ENCODE assay signal across 23 cellular contexts in the genomic region with DNA sequence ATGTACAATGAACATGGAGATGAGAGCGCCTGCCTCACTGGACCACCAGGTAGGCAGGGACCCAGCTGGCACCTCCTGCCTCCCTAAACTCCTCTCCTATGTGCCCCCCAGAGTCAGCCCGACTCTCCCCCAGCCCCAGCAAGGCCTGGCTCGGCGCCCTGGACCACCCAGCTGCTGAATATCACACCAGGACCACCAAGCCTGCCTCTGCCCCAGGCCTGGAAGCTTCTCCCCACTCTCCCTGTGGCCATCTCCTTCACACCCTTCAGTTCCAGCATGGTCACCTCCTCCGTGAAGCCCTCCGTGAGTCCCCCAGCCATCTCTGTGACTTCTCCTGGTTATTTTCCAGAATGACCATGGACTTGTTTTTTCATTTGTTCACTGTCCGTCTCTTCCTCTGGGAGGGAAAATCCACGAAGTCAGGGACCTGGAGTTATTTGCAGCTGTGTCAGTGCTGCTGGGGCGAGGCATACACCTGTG. TPM values are rescaled to one million over a fixed set of nuclear protein-coding genes. Genes with fewer than 3 reads are reported as not detected.
DNase-seq lines count a peak whose midpoint lies in the region; ATAC-seq and TF ChIP-seq lines count a peak whose summit lies in the region.
"Had no signal": no experiment of that assay in that cellular context is flagged by ENCODE, and none has a peak within 500 bp of the region (broad histone marks: within the 10 kb centered on the region; RNA-seq: fewer than 3 reads in every experiment).

No MANE protein-coding gene starts in this region.

- no peaks in the 10 kb centered on the region for H3K36me3 Mint-ChIP-seq in CD4-positive, alpha-beta T cell (ENCODE audit: low read depth)
- no peaks in the 10 kb centered on the region for H3K36me3 Mint-ChIP-seq in activated naive CD8-positive, alpha-beta T cell treated with anti-CD3 and anti-CD28 coated beads, Interleukin-2, amount 10 ng/mL, durations not matched to agents 7 days and 5 days
- H3K36me3 Mint-ChIP-seq in nephron progenitor cell (ENCODE audit: low read depth), result no peaks in the 10 kb centered on the region
- H3K36me3 Mint-ChIP-seq: brain had no signal

- peaks cover 0 to 13% (median 0%) of the 10 kb centered on the region in 11 experiments; a peak in 4 of 22 replicates for H4K20me1 ChIP-seq in BLaER1 treated with 17β-estradiol and CSF1 and Interleukin-3, amounts not matched to agents 10 nM and 100 nM

- H3K4me2 ChIP-seq in BLaER1 treated with 17β-estradiol and CSF1 and Interleukin-3, amounts not matched to agents 10 nM and 100 nM, result peak overlapping the region in 9 of 11 experiments; percentile 80 to 100 (median 99); a peak in 15 of 22 replicates
- H3K4me2 ChIP-seq: SK-N-SH had no signal

- peak overlapping the region in 6 of 11 experiments; percentile 25 to 84 (median 58); a peak in 7 of 22 replicates for H3K27ac ChIP-seq in BLaER1 treated with 17β-estradiol and CSF1 and Interleukin-3, amounts not matched to agents 10 nM and 100 nM
- H3K27ac ChIP-seq in CD4-positive, alpha-beta T cell (ENCODE audit: low read depth, low read length), result no peak overlapping the region

- DNase-seq in CD4-positive, alpha-beta T cell, result no peak
- DNase-seq in activated naive CD8-positive, alpha-beta T cell treated with anti-CD3 and anti-CD28 coated beads, Interleukin-2, amount 10 ng/mL, durations not matched to agents 7 days and 5 days, result no peak
- DNase-seq in nephron progenitor cell (no peak), H4 (ENCODE audit: low spot score) (no peak), DMS53 (lab: John Stamatoyannopoulos, UW) (no peak)
- DNase-seq: AML-193; H9; left cardiac atrium; NCI-H1105; NCI-H2081 treated with DMSO at 0.1 percent for 48 hours; NCI-H510A; SK-N-SH; small intestine; stimulated activated CD4-positive, alpha-beta T cell treated with anti-CD3 and anti-CD28 coated beads, Interleukin-2, amount 100 ng/mL, for 48 hours; stimulated activated naive CD8-positive, alpha-beta T cell treated with anti-CD3 and anti-CD28 coated beads, Interleukin-15, amount 100 ng/mL, for 72 hours had no signal

- H3K4me3 Mint-ChIP-seq in CD4-positive, alpha-beta T cell, result no peak overlapping the region
- no peak overlapping the region for H3K4me3 Mint-ChIP-seq in activated naive CD8-positive, alpha-beta T cell treated with anti-CD3 and anti-CD28 coated beads, Interleukin-2, amount 10 ng/mL, durations not matched to agents 7 days and 5 days
- H3K4me3 Mint-ChIP-seq in nephron progenitor cell, result no peak overlapping the region
- H3K4me3 Mint-ChIP-seq: brain, H9 had no signal

- POLR2A ChIA-PET in CD4-positive, alpha-beta T cell (lab: Charles Lee), result no interaction called here
- POLR2A ChIA-PET in activated naive CD8-positive, alpha-beta T cell treated with anti-CD3 and anti-CD28 coated beads, Interleukin-2, amount 10 ng/mL, durations not matched to agents 7 days and 5 days (lab: Charles Lee), result no interaction called here

- H3K9me3 Mint-ChIP-seq in CD4-positive, alpha-beta T cell, result no peaks in the 10 kb centered on the region
- H3K9me3 Mint-ChIP-seq in activated naive CD8-positive, alpha-beta T cell treated with anti-CD3 and anti-CD28 coated beads, Interleukin-2, amount 10 ng/mL, durations not matched to agents 7 days and 5 days, result no peaks in the 10 kb centered on the region
- peaks cover 3% of the 10 kb centered on the region for H3K9me3 Mint-ChIP-seq in nephron progenitor cell
- H3K9me3 Mint-ChIP-seq: H9; stimulated activated naive CD8-positive, alpha-beta T cell treated with anti-CD3 and anti-CD28 coated beads, Interleukin-15, amount 100 ng/mL, for 72 hours had no signal

- H3K9ac ChIP-seq in BLaER1 treated with 17β-estradiol and CSF1 and Interleukin-3, amounts not matched to agents 10 nM and 100 nM, result peak overlapping the region in 4 of 11 experiments; percentile 3 to 71 (median 68); a peak in 5 of 22 replicates
- H3K9ac ChIP-seq: SK-N-SH had no signal

- no peaks in the 10 kb centered on the region for H3K36me3 ChIP-seq in BLaER1 treated with 17β-estradiol and CSF1 and Interleukin-3, amounts not matched to agents 10 nM and 100 nM
- H3K36me3 ChIP-seq: upper lobe of left lung had no signal

- peaks cover 68% of the 10 kb centered on the region for H3K4me1 Mint-ChIP-seq in CD4-positive, alpha-beta T cell (ENCODE audit: low read depth)
- H3K4me1 Mint-ChIP-seq in activated naive CD8-positive, alpha-beta T cell treated with anti-CD3 and anti-CD28 coated beads, Interleukin-2, amount 10 ng/mL, durations not matched to agents 7 days and 5 days, result peaks cover 52% of the 10 kb centered on the region
- peaks cover 47% of the 10 kb centered on the region for H3K4me1 Mint-ChIP-seq in nephron progenitor cell

- intact Hi-C loops in CD4-positive, alpha-beta T cell (cut with DNase I, micrococcal nuclease), result no loop called here

- CTCF ChIA-PET in CD4-positive, alpha-beta T cell (lab: Charles Lee), result interaction anchor here (3.6 kb wide), 1 partner anchor 36 kb away, joined by 13 read pairs; no protein-coding TSS in a partner anchor

- TF ChIP-seq CTCF in CD4-positive, alpha-beta T cell (IDR thresholded peaks at IDR 0.05), result no peak
- no peak for TF ChIP-seq CTCF in nephron progenitor cell (IDR thresholded peaks at IDR 0.05)

- H3K9me3 ChIP-seq in BLaER1 treated with 17β-estradiol and CSF1 and Interleukin-3, amounts not matched to agents 10 nM and 100 nM (replicated peaks in 1 of 11), result no peaks in the 10 kb centered on the region
- H3K9me3 ChIP-seq in CD4-positive, alpha-beta T cell (ENCODE audit: control insufficient read depth, low read length), result no peaks in the 10 kb centered on the region
- H3K9me3 ChIP-seq: SK-N-SH, upper lobe of left lung had no signal

- ATAC-seq in CD4-positive, alpha-beta T cell (ENCODE audit: poor library complexity), result no peak
- ATAC-seq in activated naive CD8-positive, alpha-beta T cell treated with anti-CD3 and anti-CD28 coated beads, Interleukin-2, amount 10 ng/mL, durations not matched to agents 7 days and 5 days (ENCODE audit: low read depth), result no peak
- ATAC-seq in GM21381 (IDR thresholded peaks at IDR 0.05; ENCODE audit: unreplicated experiment), result no peak
- ATAC-seq: left cardiac atrium; stimulated activated naive CD8-positive, alpha-beta T cell treated with anti-CD3 and anti-CD28 coated beads, Interleukin-15, amount 100 ng/mL, for 72 hours had no signal

- peak overlapping the region; percentile 69 for H3K27ac Mint-ChIP-seq in CD4-positive, alpha-beta T cell
- peak overlapping the region; percentile 27 for H3K27ac Mint-ChIP-seq in activated naive CD8-positive, alpha-beta T cell treated with anti-CD3 and anti-CD28 coated beads, Interleukin-2, amount 10 ng/mL, durations not matched to agents 7 days and 5 days
- H3K27ac Mint-ChIP-seq in nephron progenitor cell, result peak overlapping the region; percentile 59

- H3K4me1 ChIP-seq in BLaER1 treated with 17β-estradiol and CSF1 and Interleukin-3, amounts not matched to agents 10 nM and 100 nM, result peaks cover 85 to 100% (median 97%) of the 10 kb centered on the region in 10 experiments

- H3K27me3 ChIP-seq in BLaER1 treated with 17β-estradiol and CSF1 and Interleukin-3, amounts not matched to agents 10 nM and 100 nM, result peaks cover 0 to 6% (median 0%) of the 10 kb centered on the region in 11 experiments; a peak in 5 of 22 replicates
- H3K27me3 ChIP-seq in CD4-positive, alpha-beta T cell (ENCODE audit: control insufficient read depth, insufficient read depth, low read length), result no peaks in the 10 kb centered on the region
- H3K27me3 ChIP-seq: upper lobe of left lung had no signal

- no peaks in the 10 kb centered on the region for H3K27me3 Mint-ChIP-seq in CD4-positive, alpha-beta T cell
- peaks cover 23% of the 10 kb centered on the region for H3K27me3 Mint-ChIP-seq in activated naive CD8-positive, alpha-beta T cell treated with anti-CD3 and anti-CD28 coated beads, Interleukin-2, amount 10 ng/mL, durations not matched to agents 7 days and 5 days
- peaks cover 5% of the 10 kb centered on the region for H3K27me3 Mint-ChIP-seq in nephron progenitor cell (ENCODE audit: low read depth, poor library complexity)
- H3K27me3 Mint-ChIP-seq: brain had no signal

- H3K4me3 ChIP-seq in BLaER1 treated with 17β-estradiol and CSF1 and Interleukin-3, amounts not matched to agents 10 nM and 100 nM, result no peak overlapping the region
- H3K4me3 ChIP-seq: upper lobe of left lung had no signal

RNA-seq across cellular contexts. Expression of gene LSP1, which starts 6.4 kb away (rescaled TPM):
- 100 to 1,000 TPM; 228 to 232 TPM for total RNA-seq in CD4-positive, alpha-beta T cell
- total RNA-seq in activated naive CD8-positive, alpha-beta T cell treated with anti-CD3 and anti-CD28 coated beads, Interleukin-2, amount 10 ng/mL, durations not matched to agents 7 days and 5 days, result 100 to 1,000 TPM; 438 to 453 TPM
- 3.3 TPM in 2 replicates for total RNA-seq in H4 (2014; rRNA removed; shearing (Covaris generic))
- total RNA-seq: H9, pulmonary artery endothelial cell had no signal

RNA-seq across cellular contexts. Expression of gene TNNI2, which starts 7.7 kb away (rescaled TPM):
- total RNA-seq in CD4-positive, alpha-beta T cell, result under 1 TPM in 1 of 2 experiments, not detected in 1; 0.50 TPM
- total RNA-seq in activated naive CD8-positive, alpha-beta T cell treated with anti-CD3 and anti-CD28 coated beads, Interleukin-2, amount 10 ng/mL, durations not matched to agents 7 days and 5 days, result under 1 TPM in 1 of 2 experiments, not detected in 1; 0.67 TPM
- total RNA-seq in H4 (2014; rRNA removed; shearing (Covaris generic)), result not detected in 2 replicates
- total RNA-seq: fibroblast of lung, glomerular endothelial cell, H9, pulmonary artery endothelial cell had no signal

RNA-seq across cellular contexts. Expression of gene SYT8, which starts 11.7 kb away (rescaled TPM):
- not detected for total RNA-seq in CD4-positive, alpha-beta T cell
- total RNA-seq in activated naive CD8-positive, alpha-beta T cell treated with anti-CD3 and anti-CD28 coated beads, Interleukin-2, amount 10 ng/mL, durations not matched to agents 7 days and 5 days, result not detected
- total RNA-seq in H4 (2014; rRNA removed; shearing (Covaris generic)), result not detected in 2 replicates
- total RNA-seq: fibroblast of lung, glomerular endothelial cell, H9, left cardiac atrium, mesenteric fat pad, pulmonary artery endothelial cell had no signal

RNA-seq across cellular contexts. Expression of gene PRR33, which starts 45.2 kb away (rescaled TPM):
- not detected for total RNA-seq in CD4-positive, alpha-beta T cell
- total RNA-seq in activated naive CD8-positive, alpha-beta T cell treated with anti-CD3 and anti-CD28 coated beads, Interleukin-2, amount 10 ng/mL, durations not matched to agents 7 days and 5 days, result not detected
- total RNA-seq in H4 (2014; rRNA removed; shearing (Covaris generic)), result not detected in 2 replicates
- total RNA-seq: fibroblast of lung, glomerular endothelial cell, H9, mesenteric fat pad, pulmonary artery endothelial cell, upper lobe of left lung had no signal

Comparison
In these comparisons a context has a peak if more than half of its experiments do, and no peak if none do; other contexts are left out.
1. RNA of gene LSP1, which starts 6.4 kb away (total RNA-seq): 438 to 453 TPM in activated naive CD8-positive, alpha-beta T cell treated with anti-CD3 and anti-CD28 coated beads, Interleukin-2, amount 10 ng/mL, durations not matched to agents 7 days and 5 days and 228 to 232 TPM in CD4-positive, alpha-beta T cell; 3.3 TPM in H4; every median in the first group is over 10 times any median in the second.
2. Peak in every context shown above with its lines, with median percentiles within 50 percentile points of each other: H3K27ac Mint-ChIP-seq.